Comparison of ENCODE assay signal across 28 cellular contexts in the genomic region with DNA sequence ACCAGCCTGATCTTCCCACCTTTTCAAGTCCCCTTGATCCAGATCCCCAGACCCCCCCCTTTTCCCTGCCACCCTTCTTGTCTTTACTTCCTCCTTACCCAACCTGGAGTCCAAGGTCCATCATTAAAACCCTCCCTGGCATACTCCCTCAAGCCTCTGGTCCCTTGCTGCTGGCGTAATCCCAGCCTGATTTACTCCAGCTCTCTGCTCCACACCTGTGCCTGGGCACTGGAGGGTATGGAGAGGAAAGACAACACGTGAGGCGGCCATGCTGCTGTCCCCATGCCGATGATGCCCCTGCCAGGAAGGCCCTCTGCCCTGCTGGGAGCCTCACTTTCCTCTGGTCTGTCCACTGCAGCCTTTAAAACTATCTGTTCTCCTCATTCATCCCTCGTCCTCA. TPM values are rescaled to one million over a fixed set of nuclear protein-coding genes. Genes with fewer than 3 reads are reported as not detected.
DNase-seq lines count a peak whose midpoint lies in the region; ATAC-seq and TF ChIP-seq lines count a peak whose summit lies in the region.
"Had no signal": no experiment of that assay in that cellular context is flagged by ENCODE, and none has a peak within 500 bp of the region (broad histone marks: within the 10 kb centered on the region; RNA-seq: fewer than 3 reads in every experiment).

No MANE protein-coding gene starts in this region.

- H3K4me3 ChIP-seq in esophagus muscularis mucosa, result no peak overlapping the region
- H3K4me3 ChIP-seq: gastroesophageal sphincter, left ventricle myocardium inferior, SK-N-MC, thoracic aorta had no signal

- peaks cover 39% of the 10 kb centered on the region for H3K36me3 Mint-ChIP-seq in Calu3 (ENCODE audit: insufficient read depth, unreplicated experiment)
- H3K36me3 Mint-ChIP-seq in neural crest cell (ENCODE audit: low read depth), result peaks cover 4% of the 10 kb centered on the region
- H3K36me3 Mint-ChIP-seq in chondrocyte (ENCODE audit: low read depth), result peaks cover 3% of the 10 kb centered on the region
- H3K36me3 Mint-ChIP-seq: activated naive CD8-positive, alpha-beta T cell; mesothelial cell of epicardium had no signal

- TF ChIP-seq EP300 in esophagus muscularis mucosa (IDR thresholded peaks at IDR 0.05), result no peak

- CTCF ChIA-PET in Calu3 (lab: Charles Lee), result no interaction called here

- H3K27ac ChIP-seq in esophagus muscularis mucosa (replicated peaks in 1 of 4), result no peak overlapping the region
- H3K27ac ChIP-seq: C4-2B, gastroesophageal sphincter, KMS-11, left ventricle myocardium inferior, SK-N-MC, thoracic aorta had no signal

- H3K4me1 ChIP-seq in esophagus muscularis mucosa, result peaks cover 14 to 37% (median 28%) of the 10 kb centered on the region in 4 donors

- no peaks in the 10 kb centered on the region for H3K9me3 Mint-ChIP-seq in Calu3 (ENCODE audit: low read depth, unreplicated experiment)
- H3K9me3 Mint-ChIP-seq in neural crest cell, result no peaks in the 10 kb centered on the region
- H3K9me3 Mint-ChIP-seq in chondrocyte (ENCODE audit: low read depth), result no peaks in the 10 kb centered on the region
- H3K9me3 Mint-ChIP-seq: dendritic cell treated with granulocyte-macrophage colony-stimulating factor and Interleukin-4, amounts not matched to agents 40 ng/mL and 50 ng/mL, for 4 days; mesothelial cell of epicardium; nephron progenitor cell had no signal

- no peaks in the 10 kb centered on the region for H3K27me3 ChIP-seq in esophagus muscularis mucosa
- H3K27me3 ChIP-seq: gastroesophageal sphincter had no signal

- no TSS peak for BruUV-seq in Calu3 (replicated peaks; lab: Mats Ljungman, UMichigan)

- intact Hi-C loops in Calu3 (cut with micrococcal nuclease; ENCODE audit: unreplicated experiment) (no loop called here), esophagus muscularis mucosa (cut with DNase I) (loop anchor here (10.0 kb wide), 1 partner anchor 550 kb away; a partner anchor contains a TSS)

- DNase-seq in Calu3, result no peak
- peak; percentile 53 for DNase-seq in HT-29 (ENCODE audit: low spot score)
- DNase-seq in esophagus muscularis mucosa (ENCODE audit: extremely low spot score), result peak; percentile 88
- no peak for DNase-seq in neural crest cell (ENCODE audit: low read depth, low spot score)
- DNase-seq in chondrocyte (ENCODE audit: low spot score), result no peak
- DNase-seq in GM20000 (ENCODE audit: low spot score), result no peak
- no peak for DNase-seq in COLO668 (lab: John Stamatoyannopoulos, UW; ENCODE audit: unreplicated experiment)
- DNase-seq: anterior cingulate cortex; DMS79 treated with DMSO at 0.1 percent for 48 hours; GF-D8; hippocampal formation; left ventricle myocardium inferior; NCI-H146; NCI-H446 treated with DMSO at 0.1 percent for 48 hours; NCI-H82; nephron progenitor cell; right cardiac atrium; stimulated activated CD4-positive, alpha-beta T cell treated with anti-CD3 and anti-CD28 coated beads, Interleukin-2, amount 100 ng/mL, for 48 hours; T-helper 17 cell had no signal

- 84% methylated on average over 5 of the region's 5 CpGs for WGBS in esophagus muscularis mucosa

- H3K4me1 Mint-ChIP-seq in Calu3 (ENCODE audit: low read depth, unreplicated experiment) (peaks cover 18% of the 10 kb centered on the region), neural crest cell (peaks cover 32% of the 10 kb centered on the region), chondrocyte (ENCODE audit: low read depth) (peaks cover 30% of the 10 kb centered on the region)

- peaks cover 0 to 34% (median 18%) of the 10 kb centered on the region in 4 donors for H3K36me3 ChIP-seq in esophagus muscularis mucosa
- H3K36me3 ChIP-seq: left ventricle myocardium inferior, thoracic aorta had no signal

- TF ChIP-seq CTCF in Calu3 (IDR thresholded peaks at IDR 0.05; ENCODE audit: unreplicated experiment), result no peak
- TF ChIP-seq CTCF in esophagus muscularis mucosa (IDR thresholded peaks at IDR 0.05), result no peak
- TF ChIP-seq CTCF in neural crest cell (conservative IDR thresholded peaks at IDR 0.05), result no peak
- no peak for TF ChIP-seq CTCF in chondrocyte (IDR thresholded peaks at IDR 0.05)
- TF ChIP-seq CTCF in GM20000 (IDR thresholded peaks at IDR 0.05; ENCODE audit: extremely low read depth, missing control alignments), result no peak

- no peak for ATAC-seq in HG02798 (IDR thresholded peaks at IDR 0.05; ENCODE audit: poor library complexity, unreplicated experiment)
- ATAC-seq: gastroesophageal sphincter, right cardiac atrium, T-helper 17 cell had no signal

- H3K4me3 Mint-ChIP-seq in Calu3 (ENCODE audit: low read depth, unreplicated experiment) (peak overlapping the region; percentile 6), neural crest cell (peak overlapping the region; percentile 51), chondrocyte (ENCODE audit: unreplicated experiment) (no peak overlapping the region)
- H3K4me3 Mint-ChIP-seq: activated naive CD8-positive, alpha-beta T cell; dendritic cell treated with granulocyte-macrophage colony-stimulating factor and Interleukin-4, amounts not matched to agents 40 ng/mL and 50 ng/mL, for 4 days; mesothelial cell of epicardium; nephron progenitor cell; T-helper 17 cell had no signal

- TF ChIP-seq POLR2A in esophagus muscularis mucosa (IDR thresholded peaks at IDR 0.05; ENCODE audit: low read depth), result no peak

- H3K27me3 Mint-ChIP-seq in Calu3 (ENCODE audit: unreplicated experiment), result no peaks in the 10 kb centered on the region
- peaks cover 7% of the 10 kb centered on the region for H3K27me3 Mint-ChIP-seq in neural crest cell (ENCODE audit: low read depth)
- H3K27me3 Mint-ChIP-seq in chondrocyte (ENCODE audit: low read depth), result no peaks in the 10 kb centered on the region
- H3K27me3 Mint-ChIP-seq: activated naive CD8-positive, alpha-beta T cell; dendritic cell treated with granulocyte-macrophage colony-stimulating factor and Interleukin-4, amounts not matched to agents 40 ng/mL and 50 ng/mL, for 4 days; T-helper 17 cell had no signal

- no peaks in the 10 kb centered on the region for H3K9me3 ChIP-seq in esophagus muscularis mucosa
- H3K9me3 ChIP-seq: gastroesophageal sphincter, left ventricle myocardium inferior, thoracic aorta had no signal

- H3K27ac Mint-ChIP-seq in Calu3 (ENCODE audit: unreplicated experiment), result peak overlapping the region; percentile 42
- H3K27ac Mint-ChIP-seq in neural crest cell (ENCODE audit: unreplicated experiment), result no peak overlapping the region
- no peak overlapping the region for H3K27ac Mint-ChIP-seq in chondrocyte (ENCODE audit: unreplicated experiment)
- H3K27ac Mint-ChIP-seq: dendritic cell treated with granulocyte-macrophage colony-stimulating factor and Interleukin-4, amounts not matched to agents 40 ng/mL and 50 ng/mL, for 4 days; mesothelial cell of epicardium; T-helper 17 cell had no signal

RNA-seq across cellular contexts. Expression of a gene that starts 5.1 kb away (rescaled TPM):
- 48.8 and 55.7 TPM in 2 replicates for total RNA-seq in Calu3 (2022)
- 25.0 and 31.8 TPM in 2 replicates for total RNA-seq in HT-29 (2014; rRNA removed; shearing (Covaris generic))
- 10 to 100 TPM; 14.3 to 17.9 (median 16.9) TPM for total RNA-seq in esophagus muscularis mucosa
- total RNA-seq in neural crest cell, result 30.0 and 30.1 TPM in 2 replicates
- 41.4 to 54.4 TPM (median 43.9 TPM) in 3 replicates for total RNA-seq in chondrocyte

RNA-seq across cellular contexts. Expression of a gene that starts 13.1 kb away (rescaled TPM):
- total RNA-seq in Calu3 (2022) (275 and 294 TPM in 2 replicates), esophagus muscularis mucosa (10 to 100 TPM; 47.3 to 75.7 (median 62.3) TPM), neural crest cell (108 and 113 TPM in 2 replicates), chondrocyte (290 to 299 TPM (median 293 TPM) in 3 replicates)
- total RNA-seq in HT-29 (2014; rRNA removed; shearing (Covaris generic)), result 115 and 119 TPM in 2 replicates

RNA-seq across cellular contexts. Expression of a gene that starts 50.7 kb away (rescaled TPM):
- total RNA-seq in Calu3 (2022) (92.0 and 97.0 TPM in 2 replicates), esophagus muscularis mucosa (10 to 100 TPM; 24.4 to 65.6 (median 50.7) TPM), neural crest cell (96.3 and 98.4 TPM in 2 replicates), chondrocyte (75.2 to 85.9 TPM (median 79.1 TPM) in 3 replicates)
- total RNA-seq in HT-29 (2014; rRNA removed; shearing (Covaris generic)), result 32.8 and 61.4 TPM in 2 replicates

Comparison
In these comparisons a context has a peak if more than half of its experiments do, and no peak if none do; other contexts are left out.
1. DNase-seq: peak in HT-29 (single experiment) and esophagus muscularis mucosa (single experiment); none in Calu3 (single experiment), neural crest cell (single experiment), chondrocyte (single experiment), GM20000 (single experiment) and COLO668 (single experiment).